Comparison of ENCODE assay signal across 10 cellular contexts in the genomic region with DNA sequence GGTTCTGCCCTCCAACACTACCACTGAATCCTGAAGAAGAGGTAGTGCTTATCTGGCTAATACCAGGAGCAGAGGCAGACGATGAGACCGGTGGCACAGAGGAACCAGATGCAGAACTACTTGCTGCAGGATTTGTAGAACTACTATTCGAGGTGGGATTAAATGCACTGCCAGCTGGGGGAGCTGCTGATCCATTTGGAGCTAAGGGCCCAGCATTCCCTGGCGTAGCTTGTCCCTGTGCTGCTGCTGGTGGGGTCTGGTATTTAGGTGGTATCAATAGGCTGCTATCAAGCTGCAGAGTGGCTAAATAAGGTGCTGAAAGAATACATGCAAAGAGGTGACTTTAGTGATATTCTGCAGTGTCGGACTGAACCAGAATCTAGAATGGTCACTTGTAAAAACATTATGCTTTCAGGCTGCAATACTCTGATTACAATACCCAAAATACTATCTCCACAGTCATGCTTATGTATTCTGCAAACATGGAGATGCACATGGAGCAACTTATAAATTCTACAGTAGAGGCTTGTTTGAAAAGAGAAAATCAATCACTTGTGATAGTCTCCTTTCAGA.
A peak's percentile ranks its signal among the peaks of the same experiment; 100 is the strongest.
DNase-seq lines count a peak whose midpoint lies in the region; ATAC-seq and TF ChIP-seq lines count a peak whose summit lies in the region.
"Had no signal": no experiment of that assay in that cellular context is flagged by ENCODE, and none has a peak within 500 bp of the region (broad histone marks: within the 10 kb centered on the region; RNA-seq: fewer than 3 reads in every experiment).

No MANE protein-coding gene starts in this region.

- H3K79me2 ChIP-seq in PC-9 (ENCODE audit: low read depth): no peaks in the 10 kb centered on the region; the same call in 1 of the 2 replicates
- peaks cover 21% of the 10 kb centered on the region for H3K79me2 ChIP-seq in hepatocyte

- H3K4me3 ChIP-seq in GM06990 (replicated peaks; ENCODE audit: low read depth, low read length) (no peak overlapping the region), PC-9 (no peak overlapping the region), hepatocyte (no peak overlapping the region)
- H3K4me3 ChIP-seq: ovary had no signal

- intact Hi-C loops in PC-9 (cut with micrococcal nuclease; ENCODE audit: unreplicated experiment): no loop called here
- intact Hi-C loops in CD4-positive, alpha-beta T cell (cut with DNase I, micrococcal nuclease): no loop called here

- POLR2A ChIA-PET in PC-9 (lab: Charles Lee; ENCODE audit: unreplicated experiment): no interaction called here
- POLR2A ChIA-PET in CD4-positive, alpha-beta T cell (lab: Charles Lee): interaction anchor here (1.4 kb wide), 1 partner anchor 11 kb away, joined by 3 read pairs; no protein-coding TSS in a partner anchor

- BruUV-seq in PC-9 (replicated peaks; lab: Mats Ljungman, UMichigan): no TSS peak

- no peaks in the 10 kb centered on the region for H3K4me1 ChIP-seq in PC-9 (replicated peaks; ENCODE audit: insufficient read depth)
- H3K4me1 ChIP-seq in hepatocyte (ENCODE audit: insufficient read depth): no peaks in the 10 kb centered on the region

- peaks cover 10% of the 10 kb centered on the region for H3K4me1 Mint-ChIP-seq in CD4-positive, alpha-beta T cell (ENCODE audit: low read depth)

- no peaks in the 10 kb centered on the region for H3K9me3 Mint-ChIP-seq in CD4-positive, alpha-beta T cell

- H3K36me3 ChIP-seq in GM06990 (ENCODE audit: control insufficient read depth, insufficient read depth, low read length): no peaks in the 10 kb centered on the region; the same call in 1 of the 2 replicates
- peaks cover 31% of the 10 kb centered on the region for H3K36me3 ChIP-seq in PC-9 (ENCODE audit: low read depth)
- H3K36me3 ChIP-seq in hepatocyte (replicated peaks; ENCODE audit: insufficient read depth, low read depth): no peaks in the 10 kb centered on the region
- H3K36me3 ChIP-seq: ovary had no signal

- no peaks in the 10 kb centered on the region for H3K27me3 Mint-ChIP-seq in CD4-positive, alpha-beta T cell

- H3K27ac ChIP-seq in PC-9: no peak overlapping the region
- no peak overlapping the region for H3K27ac ChIP-seq in hepatocyte
- H3K27ac ChIP-seq in CD4-positive, alpha-beta T cell (ENCODE audit: low read depth, low read length): no peak overlapping the region
- H3K27ac ChIP-seq: ovary had no signal

- ATAC-seq in CD4-positive, alpha-beta T cell (ENCODE audit: poor library complexity): no peak
- ATAC-seq in GM21381 (IDR thresholded peaks at IDR 0.05; ENCODE audit: unreplicated experiment): no peak
- no peak for ATAC-seq in HG03039 (IDR thresholded peaks at IDR 0.05; ENCODE audit: unreplicated experiment)

- H3K4me2 ChIP-seq in PC-9 (no peak overlapping the region), hepatocyte (no peak overlapping the region)

- CTCF ChIA-PET in PC-9 (lab: Charles Lee): interaction anchor here (1.1 kb wide), 1 partner anchor 715 kb away, joined by 4 read pairs; no protein-coding TSS in a partner anchor
- CTCF ChIA-PET in CD4-positive, alpha-beta T cell (lab: Charles Lee): no interaction called here

- 0 out of 2 replicates have a peak, but pooled peaks cover 14% of the 10 kb centered on the region for H4K20me1 ChIP-seq in PC-9 (ENCODE audit: insufficient read depth)
- peaks cover 14% of the 10 kb centered on the region for H4K20me1 ChIP-seq in hepatocyte (ENCODE audit: insufficient read depth, poor library complexity, severe bottlenecking)

- no peaks in the 10 kb centered on the region for H3K9me3 ChIP-seq in PC-9 (ENCODE audit: insufficient read depth, low read depth)
- H3K9me3 ChIP-seq in hepatocyte (ENCODE audit: low read depth): no peaks in the 10 kb centered on the region
- no peaks in the 10 kb centered on the region for H3K9me3 ChIP-seq in CD4-positive, alpha-beta T cell (ENCODE audit: control insufficient read depth, low read length)
- H3K9me3 ChIP-seq: ovary had no signal

- TF ChIP-seq CTCF in GM06990 (IDR thresholded peaks at IDR 0.05; ENCODE audit: insufficient read depth, low read length, poor library complexity, severe bottlenecking) (peak; percentile 29), PC-9 (conservative IDR thresholded peaks at IDR 0.05) (peak; percentile 54), hepatocyte (IDR thresholded peaks at IDR 0.05; ENCODE audit: poor library complexity) (peak; percentile 22)
- TF ChIP-seq CTCF in CD4-positive, alpha-beta T cell (IDR thresholded peaks at IDR 0.05): no peak

- WGBS in hepatocyte (ENCODE audit: low lambda C conversion rate, missing lambda C conversion rate): 92% methylated on average over 5 of the region's 5 CpGs

- no peaks in the 10 kb centered on the region for H3K27me3 ChIP-seq in GM06990 (replicated peaks; ENCODE audit: control insufficient read depth, insufficient read depth, low read length)
- no peaks in the 10 kb centered on the region for H3K27me3 ChIP-seq in PC-9 (ENCODE audit: insufficient read depth, low read depth)
- no peaks in the 10 kb centered on the region for H3K27me3 ChIP-seq in hepatocyte
- no peaks in the 10 kb centered on the region for H3K27me3 ChIP-seq in CD4-positive, alpha-beta T cell (ENCODE audit: control insufficient read depth, insufficient read depth, low read length)
- H3K27me3 ChIP-seq: ovary had no signal

- no peak overlapping the region for H3K4me3 Mint-ChIP-seq in CD4-positive, alpha-beta T cell

- no peak overlapping the region for H2AFZ ChIP-seq in PC-9
- H2AFZ ChIP-seq in hepatocyte: no peak overlapping the region

- H3F3A ChIP-seq in PC-9 (ENCODE audit: insufficient read depth, low read depth): peaks cover 14% of the 10 kb centered on the region; the same call in 1 of the 2 replicates

- DNase-seq in AG20443 (ENCODE audit: low spot score) (peak; percentile 19), GM06990 (ENCODE audit: extremely low read depth, insufficient read length) (no peak), PC-9 (no peak), hepatocyte (ENCODE audit: low spot score) (no peak), SIG-M5 treated with dmso at 0.1 percent for 504 hours (lab: John Stamatoyannopoulos, UW; ENCODE audit: unreplicated experiment) (no peak)
- DNase-seq in CD4-positive, alpha-beta T cell: no peak
- DNase-seq: activated T-cell treated with anti-CD3 and anti-CD28 coated beads for 4 hours, ovary had no signal

- no peak overlapping the region for H3K27ac Mint-ChIP-seq in CD4-positive, alpha-beta T cell

- peaks cover 89% of the 10 kb centered on the region for H3K36me3 Mint-ChIP-seq in CD4-positive, alpha-beta T cell (ENCODE audit: low read depth)

- H3K9me2 ChIP-seq in PC-9 (ENCODE audit: insufficient read depth): no peaks in the 10 kb centered on the region
- H3K9me2 ChIP-seq in hepatocyte (replicated peaks; ENCODE audit: insufficient read depth): no peaks in the 10 kb centered on the region
